8 cellular contexts compared by ENCODE assay signal in genomic region chr10:47024399-47025252, GRCh38.
DNase-seq lines count a peak whose midpoint lies in the region; ATAC-seq and TF ChIP-seq lines count a peak whose summit lies in the region.

No MANE protein-coding gene starts in this region.

- peak overlapping the region; percentile 61; the same call in 1 of the 2 replicates for H3K27ac Mint-ChIP-seq in HFFc6
- H3K27ac Mint-ChIP-seq in naive thymus-derived CD8-positive, alpha-beta T cell = peak overlapping the region in 4 of 10 donors; percentile 10 to 84 (median 38)

- peak; percentile 63 for DNase-seq in ELR (ENCODE audit: low read depth)
- DNase-seq in HFFc6 = peak; percentile 18
- peak; percentile 34 for DNase-seq in NCI-H774 (lab: John Stamatoyannopoulos, UW)
- peak; percentile 54 for DNase-seq in activated T-cell treated with anti-CD3 and anti-CD28 coated beads for 24 hours (ENCODE audit: low read depth)
- DNase-seq in naive thymus-derived CD8-positive, alpha-beta T cell = peak; percentile 51 to 83 (median 62)
- peak; percentile 40 for DNase-seq in stimulated activated naive CD4-positive, alpha-beta T cell treated with Interleukin-2 at 50 U/mL for 16 hours (lab: John Stamatoyannopoulos, UW)

- peaks cover 20% of the 10 kb centered on the region for H3K4me1 Mint-ChIP-seq in HFFc6 (ENCODE audit: low read depth)
- H3K4me1 Mint-ChIP-seq in naive thymus-derived CD8-positive, alpha-beta T cell = peaks cover 0 to 12% (median 8%) of the 10 kb centered on the region in 4 donors

- no peaks in the 10 kb centered on the region for H3K36me3 Mint-ChIP-seq in HFFc6 (ENCODE audit: low read depth)
- no peaks in the 10 kb centered on the region for H3K36me3 Mint-ChIP-seq in naive thymus-derived CD8-positive, alpha-beta T cell

- H3K4me3 Mint-ChIP-seq in HFFc6 = no peak overlapping the region
- H3K4me3 Mint-ChIP-seq in naive thymus-derived CD8-positive, alpha-beta T cell = no peak overlapping the region

- H3K27me3 Mint-ChIP-seq in HFFc6 (ENCODE audit: insufficient read depth) = peaks cover 3% of the 10 kb centered on the region; the same call in 1 of the 2 replicates
- peaks cover 0 to 13% (median 4%) of the 10 kb centered on the region in 5 donors for H3K27me3 Mint-ChIP-seq in naive thymus-derived CD8-positive, alpha-beta T cell

- POLR2A ChIA-PET in naive thymus-derived CD8-positive, alpha-beta T cell (lab: Charles Lee) = interaction anchor here (1.9 kb wide), 1 partner anchor 288 kb away, joined by 16 read pairs; no protein-coding TSS in a partner anchor

- peak; percentile 90 for TF ChIP-seq CTCF in HFFc6 (IDR thresholded peaks at IDR 0.05)

- no peaks in the 10 kb centered on the region for H3K9me3 Mint-ChIP-seq in HFFc6
- no peaks in the 10 kb centered on the region for H3K9me3 Mint-ChIP-seq in naive thymus-derived CD8-positive, alpha-beta T cell

- peak; percentile 75 for ATAC-seq in esophagus mucosa
- peak; percentile 88 to 97 for ATAC-seq in naive thymus-derived CD8-positive, alpha-beta T cell
- no peak for ATAC-seq in HG03520 (IDR thresholded peaks at IDR 0.05; ENCODE audit: unreplicated experiment)
